In genomic region chr5:56873056-56873455, GRCh38 we compare ENCODE assay signal across 19 cellular contexts. TPM values are rescaled to one million over a fixed set of nuclear protein-coding genes. Genes with fewer than 3 reads are reported as not detected.
DNase-seq lines count a peak whose midpoint lies in the region; ATAC-seq lines count a peak whose summit lies in the region.
"Had no signal": no experiment of that assay in that cellular context is flagged by ENCODE, and none has a peak within 500 bp of the region (broad histone marks: within the 10 kb centered on the region; RNA-seq: fewer than 3 reads in every experiment).

No MANE protein-coding gene starts in this region.

- no peak for ATAC-seq in activated CD4-positive, alpha-beta T cell treated with anti-CD3 and anti-CD28 coated beads for 36 hours
- ATAC-seq in T-cell (replicated peaks in 1 of 4) (no peak), memory B cell (ENCODE audit: low read depth) (no peak)
- ATAC-seq: HepG2, Panc1 had no signal

- no peaks in the 10 kb centered on the region for H3K27me3 Mint-ChIP-seq in activated CD4-positive, alpha-beta T cell treated with anti-CD3 and anti-CD28 coated beads for 36 hours
- H3K27me3 Mint-ChIP-seq in T-cell (no peaks in the 10 kb centered on the region), memory B cell (no peaks in the 10 kb centered on the region)

- peak overlapping the region in 10 of 11 experiments; percentile 13 to 72 (median 64); a peak in 16 of 22 replicates for H3K27ac ChIP-seq in BLaER1 treated with 17β-estradiol and CSF1 and Interleukin-3, amounts not matched to agents 10 nM and 100 nM
- H3K27ac ChIP-seq: 22Rv1, KMS-11 had no signal

- H3K4me1 Mint-ChIP-seq in activated CD4-positive, alpha-beta T cell treated with anti-CD3 and anti-CD28 coated beads for 36 hours: peaks cover 34% of the 10 kb centered on the region
- H3K4me1 Mint-ChIP-seq in T-cell (peaks cover 23 to 46% (median 24%) of the 10 kb centered on the region in 3 donors), memory B cell (peaks cover 19% of the 10 kb centered on the region)

- H3K27ac Mint-ChIP-seq in activated CD4-positive, alpha-beta T cell treated with anti-CD3 and anti-CD28 coated beads for 36 hours: peak overlapping the region; percentile 61
- H3K27ac Mint-ChIP-seq in T-cell: peak overlapping the region; percentile 73 to 80
- H3K27ac Mint-ChIP-seq in memory B cell: peak overlapping the region; percentile 58

- no peaks in the 10 kb centered on the region for H3K9me3 ChIP-seq in BLaER1 treated with 17β-estradiol and CSF1 and Interleukin-3, amounts not matched to agents 10 nM and 100 nM (replicated peaks in 1 of 11)

- intact Hi-C loops in activated CD4-positive, alpha-beta T cell treated with anti-CD3 and anti-CD28 coated beads for 36 hours (cut with DNase I, micrococcal nuclease): no loop called here

- no peaks in the 10 kb centered on the region for H3K27me3 ChIP-seq in BLaER1 treated with 17β-estradiol and CSF1 and Interleukin-3, amounts not matched to agents 10 nM and 100 nM

- no peaks in the 10 kb centered on the region for H3K9me3 Mint-ChIP-seq in activated CD4-positive, alpha-beta T cell treated with anti-CD3 and anti-CD28 coated beads for 36 hours (ENCODE audit: low read depth)
- H3K9me3 Mint-ChIP-seq in T-cell (no peaks in the 10 kb centered on the region), memory B cell (no peaks in the 10 kb centered on the region)

- peak overlapping the region in 10 of 11 experiments; percentile 31 to 66 (median 46); a peak in 18 of 22 replicates for H3K4me2 ChIP-seq in BLaER1 treated with 17β-estradiol and CSF1 and Interleukin-3, amounts not matched to agents 10 nM and 100 nM
- H3K4me2 ChIP-seq: KMS-11 had no signal

- DNase-seq in activated CD4-positive, alpha-beta T cell treated with anti-CD3 and anti-CD28 coated beads for 36 hours: no peak
- DNase-seq in activated CD4-positive, alpha-beta T cell treated with anti-CD3 and anti-CD28 coated beads, Interleukin-2, amount 50 U/mL, for 4 hours: no peak
- DNase-seq in T-cell (no peak), memory B cell (ENCODE audit: low spot score in 2 of 2) (no peak), NCI-H1092 treated with DMSO at 0.1 percent for 48 hours (lab: John Stamatoyannopoulos, UW) (no peak), SK-N-DZ (ENCODE audit: low spot score) (no peak)
- DNase-seq in activated CD8-positive, alpha-beta memory T cell treated with anti-CD3 and anti-CD28 coated beads for 24 hours: no peak
- DNase-seq: C1 segment of cervical spinal cord, COR-L47, DMS53, NCI-H1105 treated with DMSO at 0.1 percent for 48 hours, NCI-H1694 treated with DMSO at 0.1 percent for 48 hours, NCI-H226, NCI-H524 treated with DMSO at 0.1 percent for 48 hours had no signal

- H3K4me3 ChIP-seq in BLaER1 treated with 17β-estradiol and CSF1 and Interleukin-3, amounts not matched to agents 10 nM and 100 nM: no peak overlapping the region

- H4K20me1 ChIP-seq in BLaER1 treated with 17β-estradiol and CSF1 and Interleukin-3, amounts not matched to agents 10 nM and 100 nM: peaks cover 0 to 100% (median 22%) of the 10 kb centered on the region in 11 experiments; a peak in 16 of 22 replicates

- H3K4me3 Mint-ChIP-seq in activated CD4-positive, alpha-beta T cell treated with anti-CD3 and anti-CD28 coated beads for 36 hours: no peak overlapping the region
- H3K4me3 Mint-ChIP-seq in T-cell (no peak overlapping the region), memory B cell (no peak overlapping the region)

- H3K4me1 ChIP-seq in BLaER1 treated with 17β-estradiol and CSF1 and Interleukin-3, amounts not matched to agents 10 nM and 100 nM: peaks cover 21 to 82% (median 47%) of the 10 kb centered on the region in 10 experiments

- H3K9ac ChIP-seq in BLaER1 treated with 17β-estradiol and CSF1 and Interleukin-3, amounts not matched to agents 10 nM and 100 nM: peak overlapping the region in 6 of 11 experiments; percentile 8 to 41 (median 24); a peak in 5 of 22 replicates
- H3K9ac ChIP-seq: KMS-11 had no signal

- peaks cover 75 to 100% (median 98%) of the 10 kb centered on the region in 11 experiments for H3K36me3 ChIP-seq in BLaER1 treated with 17β-estradiol and CSF1 and Interleukin-3, amounts not matched to agents 10 nM and 100 nM

- peaks cover 47% of the 10 kb centered on the region for H3K36me3 Mint-ChIP-seq in activated CD4-positive, alpha-beta T cell treated with anti-CD3 and anti-CD28 coated beads for 36 hours (ENCODE audit: low read depth)
- H3K36me3 Mint-ChIP-seq in T-cell (peaks cover 57% of the 10 kb centered on the region), memory B cell (peaks cover 42% of the 10 kb centered on the region)

- CTCF ChIA-PET in activated CD4-positive, alpha-beta T cell treated with anti-CD3 and anti-CD28 coated beads for 36 hours (lab: Charles Lee): no interaction called here
- CTCF ChIA-PET in T-cell (lab: Charles Lee): interaction anchor here in 1 of 2 donors (0.5 kb wide), 1 partner anchor 464 kb away, joined by 3 read pairs; no protein-coding TSS in a partner anchor

- POLR2A ChIA-PET in activated CD4-positive, alpha-beta T cell treated with anti-CD3 and anti-CD28 coated beads for 36 hours (lab: Charles Lee): no interaction called here
- POLR2A ChIA-PET in T-cell (lab: Charles Lee): no interaction called here

RNA-seq across cellular contexts. Expression of gene SETD9, which starts 36.3 kb away (rescaled TPM):
- 1 to 10 TPM; 5.4 to 6.8 TPM for total RNA-seq in activated CD4-positive, alpha-beta T cell treated with anti-CD3 and anti-CD28 coated beads for 36 hours
- 1 to 10 TPM in 4 of 5 donors, under 1 TPM in 1; 0.73 to 6.4 (median 5.3) TPM for total RNA-seq in T-cell
- polyA plus RNA-seq in SK-N-DZ (2014; cell fraction: cytosol; rRNA removed): 10.2 and 19.1 TPM in 2 replicates
- 4.7 and 9.4 TPM in 2 replicates for polyA plus RNA-seq in SK-N-DZ (2014; cell fraction: nucleus; rRNA removed)

RNA-seq across cellular contexts. Expression of gene MAP3K1, which starts 57.7 kb away (rescaled TPM):
- total RNA-seq in activated CD4-positive, alpha-beta T cell treated with anti-CD3 and anti-CD28 coated beads for 36 hours: 10 to 100 TPM; 22.3 to 22.9 TPM
- 10 to 100 TPM; 53.1 to 96.0 (median 80.6) TPM for total RNA-seq in T-cell
- polyA plus RNA-seq in SK-N-DZ (2014; cell fraction: cytosol; rRNA removed): 6.0 and 7.7 TPM in 2 replicates
- polyA plus RNA-seq in SK-N-DZ (2014; cell fraction: nucleus; rRNA removed): 6.1 and 6.8 TPM in 2 replicates
